In genomic region chr16:81431554-81432353, GRCh38 we compare ENCODE assay signal across 9 cellular contexts. TPM values are rescaled to one million over a fixed set of nuclear protein-coding genes. Genes with fewer than 3 reads are reported as not detected.
DNase-seq lines count a peak whose midpoint lies in the region; ATAC-seq and TF ChIP-seq lines count a peak whose summit lies in the region.
"Had no signal": no experiment of that assay in that cellular context is flagged by ENCODE, and none has a peak within 500 bp of the region (broad histone marks: within the 10 kb centered on the region; RNA-seq: fewer than 3 reads in every experiment).

No MANE protein-coding gene starts in this region.

- DNase-seq in Ammon's horn (ENCODE audit: low spot score) = peak; percentile 49
- peak; percentile 77 for DNase-seq in IMR-90
- no peak for DNase-seq in WTC11 (ENCODE audit: low spot score)
- peak; percentile 65 for DNase-seq in lower lobe of right lung
- DNase-seq in NCI-H446 treated with DMSO at 0.1 percent for 48 hours (lab: John Stamatoyannopoulos, UW) = no peak
- no peak for DNase-seq in H7
- DNase-seq in SJCRH30 = no peak
- DNase-seq: DMS79 had no signal

- H3K27ac Mint-ChIP-seq in WTC11 = no peak overlapping the region

- no peaks in the 10 kb centered on the region for H4K20me1 ChIP-seq in IMR-90 (ENCODE audit: insufficient read depth, low read length)

- no peak overlapping the region for H2BK5ac ChIP-seq in IMR-90 (ENCODE audit: low read depth, low read length, poor library complexity, severe bottlenecking)

- H3K36me3 Mint-ChIP-seq in WTC11 = no peaks in the 10 kb centered on the region

- dilution Hi-C loops in IMR-90 (cut with HindIII; ENCODE audit: low sequenced_read_pairs, unreplicated experiment) = no loop called here

- H2AK5ac ChIP-seq in IMR-90 (ENCODE audit: low read depth, low read length) = peak overlapping the region; percentile 23

- H3K4ac ChIP-seq in IMR-90 (ENCODE audit: low read depth, low read length) = peak overlapping the region; percentile 22

- peak overlapping the region; percentile 1 to 8; a peak in 1 of 4 replicates for H4K8ac ChIP-seq in IMR-90 (ENCODE audit: low read depth in 2 of 2, low read length in 2 of 2)

- no peaks in the 10 kb centered on the region for H3K9me3 Mint-ChIP-seq in WTC11

- no peak overlapping the region for H3K4me2 ChIP-seq in IMR-90 (ENCODE audit: low read depth, low read length)

- POLR2A ChIA-PET in IMR-90 (lab: Charles Lee; ENCODE audit: unreplicated experiment) = no interaction called here
- POLR2A ChIA-PET in WTC11 (lab: Charles Lee) = interaction anchor here (0.7 kb wide), 1 partner anchor 307 kb away, joined by 5 read pairs; no protein-coding TSS in a partner anchor

- no peaks in the 10 kb centered on the region for H3K9me3 ChIP-seq in IMR-90 (ENCODE audit: control insufficient read depth, insufficient read depth, low read length)
- H3K9me3 ChIP-seq in lower lobe of right lung = no peaks in the 10 kb centered on the region
- no peaks in the 10 kb centered on the region for H3K9me3 ChIP-seq in SJCRH30 (replicated peaks)

- no peaks in the 10 kb centered on the region for H3K79me1 ChIP-seq in IMR-90 (ENCODE audit: low read depth in 1 of 2, low read length in 2 of 2)

- no peak overlapping the region for H4K5ac ChIP-seq in IMR-90 (ENCODE audit: low read depth, low read length)

- no peak overlapping the region for H3K9ac ChIP-seq in IMR-90 (ENCODE audit: low read depth, low read length)

- 0 out of 3 replicates have a peak overlapping the region, but pooled peaks have one; percentile 38 for H2BK15ac ChIP-seq in IMR-90 (ENCODE audit: low read depth, low read length)

- H3K36me3 ChIP-seq in IMR-90 (ENCODE audit: control insufficient read depth, insufficient read depth, low read length) = no peaks in the 10 kb centered on the region
- no peaks in the 10 kb centered on the region for H3K36me3 ChIP-seq in lower lobe of right lung
- H3K36me3 ChIP-seq in H7 (replicated peaks; ENCODE audit: control insufficient read depth, insufficient read depth, low read length) = no peaks in the 10 kb centered on the region
- no peaks in the 10 kb centered on the region for H3K36me3 ChIP-seq in SJCRH30

- TF ChIP-seq CTCF in IMR-90 (conservative IDR thresholded peaks at IDR 0.05; ENCODE audit: low read depth, low read length) = no peak
- TF ChIP-seq CTCF in WTC11 (IDR thresholded peaks at IDR 0.05) = no peak
- TF ChIP-seq CTCF in lower lobe of right lung (IDR thresholded peaks at IDR 0.05) = no peak

- H2AK9ac ChIP-seq in IMR-90 (replicated peaks; ENCODE audit: low read depth, low read length, poor library complexity) = peak overlapping the region; percentile 37

- H3K23ac ChIP-seq in IMR-90 (ENCODE audit: low read depth, low read length) = no peak overlapping the region

- H3K27me3 Mint-ChIP-seq in WTC11 (ENCODE audit: low read depth) = no peaks in the 10 kb centered on the region; the same call in 1 of the 2 replicates

- H2BK20ac ChIP-seq in IMR-90 (ENCODE audit: low read depth, low read length) = no peak overlapping the region

- no peak overlapping the region for H3K56ac ChIP-seq in IMR-90 (ENCODE audit: extremely low read depth, insufficient read depth, low read length)

- H3K27ac ChIP-seq in IMR-90 (ENCODE audit: insufficient read depth, low read length) = peak overlapping the region; percentile 44; the same call in 1 of the 2 replicates
- peak overlapping the region; percentile 60 for H3K27ac ChIP-seq in lower lobe of right lung
- no peak overlapping the region for H3K27ac ChIP-seq in SJCRH30

- CTCF ChIA-PET in IMR-90 (lab: Yijun Ruan, JAX) (no interaction called here), WTC11 (lab: Charles Lee) (interaction anchor here (0.8 to 2.1 kb wide), 2 partner anchors 16 to 28 kb away, joined by 6 to 8 read pairs; no protein-coding TSS in a partner anchor)

- no peak overlapping the region; the same call in 1 of the 2 replicates for H4K91ac ChIP-seq in IMR-90 (ENCODE audit: insufficient read depth, low read depth, low read length)

- no peak overlapping the region for H3K14ac ChIP-seq in IMR-90 (replicated peaks; ENCODE audit: low read depth, low read length)

- TF ChIP-seq RAD21 in IMR-90 (IDR thresholded peaks at IDR 0.05; ENCODE audit: low read length) = no peak

- H3K27me3 ChIP-seq in IMR-90 (ENCODE audit: control insufficient read depth, insufficient read depth, low read length) (no peaks in the 10 kb centered on the region; the same call in 1 of the 2 replicates), lower lobe of right lung (ENCODE audit: low read depth) (no peaks in the 10 kb centered on the region), H7 (ENCODE audit: control insufficient read depth, insufficient read depth, low read length) (no peaks in the 10 kb centered on the region), SJCRH30 (no peaks in the 10 kb centered on the region)

- no peak overlapping the region; the same call in 1 of the 2 replicates for H3K18ac ChIP-seq in IMR-90 (ENCODE audit: low read depth, low read length)

- H3K4me1 Mint-ChIP-seq in WTC11 = peaks cover 17% of the 10 kb centered on the region

- no TSS peak for BruUV-seq in IMR-90 (replicated peaks; lab: Mats Ljungman, UMichigan)

- H3K4me3 Mint-ChIP-seq in WTC11 = no peak overlapping the region

- intact Hi-C loops in IMR-90 (cut with micrococcal nuclease) = no loop called here
- intact Hi-C loops in lower lobe of right lung (cut with DNase I) = no loop called here

- H3K9me1 ChIP-seq in IMR-90 (ENCODE audit: insufficient read depth, low read length) = no peaks in the 10 kb centered on the region; the same call in 1 of the 2 replicates

- H3K4me1 ChIP-seq in IMR-90 (ENCODE audit: control insufficient read depth, insufficient read depth, low read length) = peaks cover 5% of the 10 kb centered on the region; the same call in 1 of the 2 replicates
- H3K4me1 ChIP-seq in lower lobe of right lung = no peaks in the 10 kb centered on the region
- no peaks in the 10 kb centered on the region for H3K4me1 ChIP-seq in SJCRH30

- peak overlapping the region; percentile 43 for H2BK120ac ChIP-seq in IMR-90 (ENCODE audit: low read depth, low read length)

- in situ Hi-C loops in IMR-90 (cut with MboI; ENCODE audit: low sequenced_read_pairs) = no loop called here

- ATAC-seq in IMR-90 (ENCODE audit: low read depth) = peak; percentile 84
- ATAC-seq in WTC11 = no peak
- peak; percentile 82 to 92 for ATAC-seq in lower lobe of right lung
- ATAC-seq in HG03097 (IDR thresholded peaks at IDR 0.05; ENCODE audit: low FRiP score, unreplicated experiment) = no peak

- WGBS in IMR-90 (ENCODE audit: extremely low coverage in 2 of 2, insufficient read length in 1 of 2), 2 experiments = 80% methylated on average over 16 of the region's 23 CpGs; no CpG with 5 or more reads in 1 of the 2 experiments

- TF ChIP-seq POLR2A in IMR-90 (IDR thresholded peaks at IDR 0.05; ENCODE audit: low read depth, low read length) = no peak

- H3K4me3 ChIP-seq in IMR-90 (ENCODE audit: insufficient read depth, low read depth, low read length) (no peak overlapping the region), lower lobe of right lung (no peak overlapping the region), H7 (ENCODE audit: insufficient read depth, low read depth, low read length) (no peak overlapping the region), SJCRH30 (no peak overlapping the region)

- H2AFZ ChIP-seq in IMR-90 (replicated peaks; ENCODE audit: low read length, poor library complexity) = peak overlapping the region; percentile 57

TF ChIP-seq in IMR-90, 13 proteins besides CTCF, POLR2A, EP300 and RAD21:
- TF ChIP-seq CEBPB (IDR thresholded peaks at IDR 0.05; ENCODE audit: low read depth, low read length) (peak; percentile 30; the same call in 1 of the 2 replicates), MAZ (IDR thresholded peaks at IDR 0.05; ENCODE audit: borderline replicate concordance, low read depth, low read length) (no peak)
- TF ChIP-seq, protein P1, sequence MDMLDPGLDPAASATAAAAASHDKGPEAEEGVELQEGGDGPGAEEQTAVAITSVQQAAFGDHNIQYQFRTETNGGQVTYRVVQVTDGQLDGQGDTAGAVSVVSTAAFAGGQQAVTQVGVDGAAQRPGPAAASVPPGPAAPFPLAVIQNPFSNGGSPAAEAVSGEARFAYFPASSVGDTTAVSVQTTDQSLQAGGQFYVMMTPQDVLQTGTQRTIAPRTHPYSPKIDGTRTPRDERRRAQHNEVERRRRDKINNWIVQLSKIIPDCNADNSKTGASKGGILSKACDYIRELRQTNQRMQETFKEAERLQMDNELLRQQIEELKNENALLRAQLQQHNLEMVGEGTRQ (IDR thresholded peaks at IDR 0.05; ENCODE audit: low read depth, low read length) = peak; percentile 33; the same call in 1 of the 2 replicates

TF ChIP-seq in WTC11, 78 proteins besides CTCF, POLR2A, EP300 and RAD21:
- TF ChIP-seq, protein P1 (CRISPR knock-in tag; IDR thresholded peaks at IDR 0.05) = no peak
- TF ChIP-seq GABPB1 (CRISPR knock-in tag; IDR thresholded peaks at IDR 0.05) = peak; percentile 64; the same call in 1 of the 2 replicates
- TF ChIP-seq, protein P2, sequence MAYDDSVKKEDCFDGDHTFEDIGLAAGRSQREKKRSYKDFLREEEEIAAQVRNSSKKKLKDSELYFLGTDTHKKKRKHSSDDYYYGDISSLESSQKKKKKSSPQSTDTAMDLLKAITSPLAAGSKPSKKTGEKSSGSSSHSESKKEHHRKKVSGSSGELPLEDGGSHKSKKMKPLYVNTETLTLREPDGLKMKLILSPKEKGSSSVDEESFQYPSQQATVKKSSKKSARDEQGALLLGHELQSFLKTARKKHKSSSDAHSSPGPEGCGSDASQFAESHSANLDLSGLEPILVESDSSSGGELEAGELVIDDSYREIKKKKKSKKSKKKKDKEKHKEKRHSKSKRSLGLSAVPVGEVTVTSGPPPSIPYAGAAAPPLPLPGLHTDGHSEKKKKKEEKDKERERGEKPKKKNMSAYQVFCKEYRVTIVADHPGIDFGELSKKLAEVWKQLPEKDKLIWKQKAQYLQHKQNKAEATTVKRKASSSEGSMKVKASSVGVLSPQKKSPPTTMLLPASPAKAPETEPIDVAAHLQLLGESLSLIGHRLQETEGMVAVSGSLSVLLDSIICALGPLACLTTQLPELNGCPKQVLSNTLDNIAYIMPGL (CRISPR knock-in tag; IDR thresholded peaks at IDR 0.05) = 0 out of 2 replicates have a peak, but pooled peaks have one; percentile 1
TF ChIP-seq in WTC11: peak in this region for 2.

RNA-seq across cellular contexts. Expression of gene CMIP, which starts 12.9 kb away (rescaled TPM):
- total RNA-seq in IMR-90 (2012; rRNA removed) (3.2 and 3.9 TPM in 2 replicates), WTC11 (2021) (57.0 to 63.7 TPM (median 59.6 TPM) in 3 replicates), lower lobe of right lung (77.4 TPM)
- polyA plus RNA-seq in IMR-90 (2012; rRNA removed) = 10.2 and 11.6 TPM in 2 replicates
- 9.7 and 13.7 TPM in 2 replicates for polyA plus RNA-seq in IMR-90 (2012; cell fraction: cytosol; rRNA removed)
- polyA plus RNA-seq in IMR-90 (2012; cell fraction: nucleus; rRNA removed; ENCODE audit: low replicate concordance) = 12.7 and 18.3 TPM in 2 replicates
- 13.1 and 19.2 TPM in 2 replicates for total RNA-seq in H7 (2014; rRNA removed; shearing (Covaris generic))
- 12.2 and 12.9 TPM in 2 replicates for total RNA-seq in SJCRH30 (2014; rRNA removed; shearing (Covaris generic))

Comparison
In these comparisons a context has a peak if more than half of its experiments do, and no peak if none do; other contexts are left out.
1. DNase-seq: peak in Ammon's horn (single experiment), IMR-90 (single experiment) and lower lobe of right lung (single experiment); none in WTC11 (single experiment), NCI-H446 treated with DMSO at 0.1 percent for 48 hours (single experiment), H7 (single experiment) and SJCRH30 (0 of 2).
2. ATAC-seq: peak in IMR-90 (single experiment) and lower lobe of right lung (2 of 2); none in WTC11 (single experiment) and HG03097 (single experiment).